ENCODE assay signal across 17 cellular contexts in genomic region chr17:57138956-57139576, GRCh38. TPM values are rescaled to one million over a fixed set of nuclear protein-coding genes. Genes with fewer than 3 reads are reported as not detected.
DNase-seq lines count a peak whose midpoint lies in the region; ATAC-seq, FAIRE-seq and TF ChIP-seq lines count a peak whose summit lies in the region.
"Had no signal": no experiment of that assay in that cellular context is flagged by ENCODE, and none has a peak within 500 bp of the region (broad histone marks: within the 10 kb centered on the region; RNA-seq: fewer than 3 reads in every experiment).

No MANE protein-coding gene starts in this region.

- no peak overlapping the region for H2AFZ ChIP-seq in parathyroid adenoma
- H2AFZ ChIP-seq: hepatocyte had no signal

- H3K4me3 ChIP-seq in parathyroid adenoma (ENCODE audit: low read depth, low read length): peak overlapping the region; percentile 13
- no peak overlapping the region for H3K4me3 ChIP-seq in colonic mucosa
- H3K4me3 ChIP-seq: hepatocyte, stomach had no signal

- H3K79me2 ChIP-seq in parathyroid adenoma: no peaks in the 10 kb centered on the region
- H3K79me2 ChIP-seq: hepatocyte had no signal

- DNase-seq in SIG-M5 treated with dmso at 0.1 percent for 504 hours (lab: John Stamatoyannopoulos, UW; ENCODE audit: unreplicated experiment): peak; percentile 15
- DNase-seq in SIG-M5 (lab: John Stamatoyannopoulos, UW): no peak
- DNase-seq in HTR-8/SVneo (ENCODE audit: insufficient read length, low spot score): peak; percentile 45
- peak; percentile 54 for DNase-seq in amniotic epithelial cell (ENCODE audit: low read depth)
- DNase-seq in GM19240 (ENCODE audit: insufficient read length, low spot score): no peak
- no peak for DNase-seq in colonic mucosa
- DNase-seq: ACHN; caudate nucleus; CD4-positive, CD25-positive, alpha-beta regulatory T cell; DND-41; effector memory CD4-positive, alpha-beta T cell; kidney; stomach; T-helper 1 cell had no signal

- H3K27ac ChIP-seq in parathyroid adenoma (peak overlapping the region; percentile 13), colonic mucosa (no peak overlapping the region)
- H3K27ac ChIP-seq: hepatocyte, stomach had no signal

- peak; percentile 54 for FAIRE-seq in HTR-8/SVneo (lab: Jason Lieb, UNC)
- FAIRE-seq: kidney had no signal

- H3K27me3 ChIP-seq in parathyroid adenoma (ENCODE audit: control insufficient read depth, insufficient read depth, low read length): no peaks in the 10 kb centered on the region
- H3K27me3 ChIP-seq in colonic mucosa: no peaks in the 10 kb centered on the region
- H3K27me3 ChIP-seq: hepatocyte, stomach had no signal

- H3K9me3 ChIP-seq in parathyroid adenoma (ENCODE audit: control insufficient read depth, low read length) (no peaks in the 10 kb centered on the region), colonic mucosa (no peaks in the 10 kb centered on the region)
- H3K9me3 ChIP-seq: stomach had no signal

- H3K9ac ChIP-seq in parathyroid adenoma: no peak overlapping the region
- no peak overlapping the region for H3K9ac ChIP-seq in colonic mucosa (ENCODE audit: low read depth in 2 of 2, low read length in 2 of 2)

- no peak for ATAC-seq in HG02678 (IDR thresholded peaks at IDR 0.05; ENCODE audit: unreplicated experiment)

- H3K4me1 ChIP-seq in parathyroid adenoma: peaks cover 15% of the 10 kb centered on the region
- H3K4me1 ChIP-seq in colonic mucosa: no peaks in the 10 kb centered on the region
- H3K4me1 ChIP-seq: stomach had no signal

- H3K36me3 ChIP-seq in parathyroid adenoma (ENCODE audit: control insufficient read depth, insufficient read depth, low read length): no peaks in the 10 kb centered on the region
- H3K36me3 ChIP-seq in colonic mucosa: no peaks in the 10 kb centered on the region
- H3K36me3 ChIP-seq: stomach had no signal

- no peak overlapping the region for H3K4me2 ChIP-seq in parathyroid adenoma (ENCODE audit: low read length)
- H3K4me2 ChIP-seq: hepatocyte had no signal

- TF ChIP-seq CTCF in parathyroid adenoma (IDR thresholded peaks at IDR 0.05) (peak; percentile 33), colonic mucosa (IDR thresholded peaks at IDR 0.05) (no peak)

- intact Hi-C loops in colonic mucosa (cut with DNase I): loop anchor here (5.0 to 10.0 kb wide), 2 partner anchors 536 to 693 kb away; no protein-coding TSS in a partner anchor

RNA-seq across cellular contexts. Expression of gene AKAP1, which starts 54.0 kb away (rescaled TPM):
- 100 to 1,000 TPM; 128 to 139 TPM for total RNA-seq in colonic mucosa

Comparison
In these comparisons a context has a peak if more than half of its experiments do, and no peak if none do; other contexts are left out.
1. DNase-seq: peak in SIG-M5 treated with dmso at 0.1 percent for 504 hours (single experiment), HTR-8/SVneo (single experiment) and amniotic epithelial cell (single experiment); none in SIG-M5 (single experiment), GM19240 (single experiment) and colonic mucosa (single experiment).